In genomic region chr1:62462370-62462769, GRCh38 we compare ENCODE assay signal across 22 cellular contexts.
"Had no signal": no experiment of that assay in that cellular context is flagged by ENCODE, and none has a peak within 500 bp of the region (broad histone marks: within the 10 kb centered on the region; RNA-seq: fewer than 3 reads in every experiment).

No MANE protein-coding gene starts in this region.

- H3K27ac Mint-ChIP-seq: activated naive CD8-positive, alpha-beta T cell; brain; effector memory CD8-positive, alpha-beta T cell; memory B cell; naive thymus-derived CD8-positive, alpha-beta T cell; stimulated activated naive B cell treated with anti-CD40 and anti-IgM and Interleukin-4, amounts not matched to agents 10 μg/mL and 1 μg/mL and 100 μg/mL, for 72 hours had no signal

- H3K27me3 Mint-ChIP-seq: activated naive CD8-positive, alpha-beta T cell; brain; effector memory CD8-positive, alpha-beta T cell; memory B cell; naive thymus-derived CD8-positive, alpha-beta T cell; stimulated activated naive B cell treated with anti-CD40 and anti-IgM and Interleukin-4, amounts not matched to agents 10 μg/mL and 1 μg/mL and 100 μg/mL, for 72 hours had no signal

- H3K4me3 Mint-ChIP-seq: activated naive CD8-positive, alpha-beta T cell; brain; effector memory CD8-positive, alpha-beta T cell; memory B cell; naive thymus-derived CD8-positive, alpha-beta T cell; stimulated activated naive B cell treated with anti-CD40 and anti-IgM and Interleukin-4, amounts not matched to agents 10 μg/mL and 1 μg/mL and 100 μg/mL, for 72 hours had no signal

- H3K27me3 ChIP-seq: spleen, upper lobe of right lung had no signal

- DNase-seq: activated CD4-positive, alpha-beta T cell treated with anti-CD3 and anti-CD28 coated beads, Interleukin-2, amount 50 U/mL, for 48 hours; amniotic stem cell; caudate nucleus; effector memory CD8-positive, alpha-beta T cell; foreskin fibroblast; glutamatergic neuron; kidney glomerular epithelial cell; left ventricle myocardium superior; naive thymus-derived CD8-positive, alpha-beta T cell; psoas muscle; spleen; stimulated activated CD4-positive, alpha-beta T cell treated with anti-CD3 and anti-CD28 coated beads, Interleukin-4, amount 100 ng/mL, for 4 hours; stimulated activated naive B cell treated with anti-CD40 and anti-IgM and Interleukin-4, amounts not matched to agents 10 μg/mL and 1 μg/mL and 100 μg/mL, for 72 hours; T-helper 1 cell; T-helper 9 cell; upper lobe of right lung had no signal

- H3K4me1 Mint-ChIP-seq: brain; memory B cell; stimulated activated naive B cell treated with anti-CD40 and anti-IgM and Interleukin-4, amounts not matched to agents 10 μg/mL and 1 μg/mL and 100 μg/mL, for 72 hours had no signal

- H3K4me3 ChIP-seq: psoas muscle, spleen, thoracic aorta, upper lobe of right lung had no signal

- H3K27ac ChIP-seq: psoas muscle, spleen, thoracic aorta, upper lobe of right lung had no signal

- H3K9me3 ChIP-seq: psoas muscle, thoracic aorta, upper lobe of right lung had no signal

- ATAC-seq: effector memory CD8-positive, alpha-beta T cell; left ventricle myocardium superior; naive thymus-derived CD8-positive, alpha-beta T cell; psoas muscle; sciatic nerve; SK-N-SH treated with all-trans-retinoic acid at 6 μM for 48 hours; stimulated activated naive B cell treated with anti-CD40 and anti-IgM and Interleukin-4, amounts not matched to agents 10 μg/mL and 1 μg/mL and 100 μg/mL, for 72 hours; upper lobe of right lung had no signal

- H3K9me3 Mint-ChIP-seq: effector memory CD8-positive, alpha-beta T cell; memory B cell; stimulated activated naive B cell treated with anti-CD40 and anti-IgM and Interleukin-4, amounts not matched to agents 10 μg/mL and 1 μg/mL and 100 μg/mL, for 72 hours had no signal

- H3K4me1 ChIP-seq: psoas muscle, spleen, upper lobe of right lung had no signal
